Comparison of ENCODE assay signal across 21 cellular contexts in the genomic region with DNA sequence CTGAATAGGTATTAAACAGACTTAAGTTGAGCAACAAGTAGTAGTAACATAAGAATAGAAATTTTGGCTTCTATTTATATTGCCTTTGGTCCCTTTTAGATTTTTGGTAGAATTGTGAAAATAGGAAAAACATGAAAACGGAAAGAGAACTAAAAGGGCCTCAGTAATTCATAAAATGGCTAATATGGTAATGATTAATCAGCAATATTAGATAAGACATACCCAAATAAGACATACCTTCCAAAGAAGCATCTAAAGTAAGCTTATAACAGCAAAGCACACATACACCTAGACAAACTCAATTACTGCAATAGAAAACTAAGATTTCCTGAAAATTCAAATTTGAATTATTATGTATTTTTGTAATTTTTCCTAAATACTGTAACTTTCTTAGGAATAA.
"Had no signal": no experiment of that assay in that cellular context is flagged by ENCODE, and none has a peak within 500 bp of the region (broad histone marks: within the 10 kb centered on the region; RNA-seq: fewer than 3 reads in every experiment).

No MANE protein-coding gene starts in this region.

- H3K36me3 ChIP-seq: esophagus muscularis mucosa, thoracic aorta, transverse colon had no signal

- H3K27me3 Mint-ChIP-seq: naive thymus-derived CD4-positive, alpha-beta T cell; stimulated activated naive B cell treated with anti-CD40 and anti-IgM and Interleukin-4, amounts not matched to agents 10 μg/mL and 1 μg/mL and 100 μg/mL, for 72 hours; stimulated activated naive CD8-positive, alpha-beta T cell treated with anti-CD3 and anti-CD28 coated beads, Interleukin-15, amount 100 ng/mL, for 72 hours had no signal

- H3K9me3 Mint-ChIP-seq: naive thymus-derived CD4-positive, alpha-beta T cell; nephron progenitor cell; stimulated activated naive B cell treated with anti-CD40 and anti-IgM and Interleukin-4, amounts not matched to agents 10 μg/mL and 1 μg/mL and 100 μg/mL, for 72 hours; stimulated activated naive CD8-positive, alpha-beta T cell treated with anti-CD3 and anti-CD28 coated beads, Interleukin-15, amount 100 ng/mL, for 72 hours had no signal

- H3K27ac Mint-ChIP-seq: naive thymus-derived CD4-positive, alpha-beta T cell; nephron progenitor cell; stimulated activated naive B cell treated with anti-CD40 and anti-IgM and Interleukin-4, amounts not matched to agents 10 μg/mL and 1 μg/mL and 100 μg/mL, for 72 hours; stimulated activated naive CD8-positive, alpha-beta T cell treated with anti-CD3 and anti-CD28 coated beads, Interleukin-15, amount 100 ng/mL, for 72 hours had no signal

- ATAC-seq: gastrocnemius medialis; heart right ventricle; left lobe of liver; naive thymus-derived CD4-positive, alpha-beta T cell; stimulated activated naive B cell treated with anti-CD40 and anti-IgM and Interleukin-4, amounts not matched to agents 10 μg/mL and 1 μg/mL and 100 μg/mL, for 72 hours; stimulated activated naive CD8-positive, alpha-beta T cell treated with anti-CD3 and anti-CD28 coated beads, Interleukin-15, amount 100 ng/mL, for 72 hours had no signal

- H3K27me3 ChIP-seq: dorsolateral prefrontal cortex, esophagus muscularis mucosa, gastrocnemius medialis, heart right ventricle, neutrophil, sigmoid colon, transverse colon had no signal

- DNase-seq: cortex of kidney; dorsolateral prefrontal cortex; effector CD8-positive, alpha-beta T cell; gastrocnemius medialis; heart right ventricle; hypothalamus; islet precursor cell; naive thymus-derived CD4-positive, alpha-beta T cell; nephron progenitor cell; posterior cingulate gyrus; sigmoid colon; stimulated activated CD4-positive, alpha-beta T cell treated with anti-CD3 and anti-CD28 coated beads, Interleukin-2, amount 100 ng/mL, for 24 hours; stimulated activated CD4-positive, alpha-beta T cell treated with anti-CD3 and anti-CD28 coated beads, Interleukin-4, amount 100 ng/mL, for 4 hours; stimulated activated naive B cell treated with anti-CD40 and anti-IgM and Interleukin-4, amounts not matched to agents 10 μg/mL and 1 μg/mL and 100 μg/mL, for 72 hours; stimulated activated naive CD8-positive, alpha-beta T cell treated with anti-CD3 and anti-CD28 coated beads, Interleukin-15, amount 100 ng/mL, for 72 hours; transverse colon had no signal

- H3K4me3 Mint-ChIP-seq: naive thymus-derived CD4-positive, alpha-beta T cell; nephron progenitor cell; stimulated activated naive B cell treated with anti-CD40 and anti-IgM and Interleukin-4, amounts not matched to agents 10 μg/mL and 1 μg/mL and 100 μg/mL, for 72 hours; stimulated activated naive CD8-positive, alpha-beta T cell treated with anti-CD3 and anti-CD28 coated beads, Interleukin-15, amount 100 ng/mL, for 72 hours had no signal

- H3K4me3 ChIP-seq: dorsolateral prefrontal cortex, esophagus muscularis mucosa, gastrocnemius medialis, heart right ventricle, sigmoid colon, skin epidermis, thoracic aorta, transverse colon had no signal

- H3K4me1 Mint-ChIP-seq: stimulated activated naive B cell treated with anti-CD40 and anti-IgM and Interleukin-4, amounts not matched to agents 10 μg/mL and 1 μg/mL and 100 μg/mL, for 72 hours had no signal

- H3K4me1 ChIP-seq: sigmoid colon had no signal

- H3K27ac ChIP-seq: dorsolateral prefrontal cortex, esophagus muscularis mucosa, gastrocnemius medialis, heart right ventricle, sigmoid colon, skin epidermis, thoracic aorta, transverse colon had no signal

- H3K9me3 ChIP-seq: esophagus muscularis mucosa, gastrocnemius medialis, heart right ventricle, neutrophil, sigmoid colon, thoracic aorta, transverse colon had no signal
